In genomic region chr1:201778279-201779023, GRCh38 we compare ENCODE assay signal across 20 cellular contexts. TPM values are rescaled to one million over a fixed set of nuclear protein-coding genes. Genes with fewer than 3 reads are reported as not detected.
A peak's percentile ranks its signal among the peaks of the same experiment; 100 is the strongest.
DNase-seq lines count a peak whose midpoint lies in the region; ATAC-seq, FAIRE-seq and TF ChIP-seq lines count a peak whose summit lies in the region.
"Had no signal": no experiment of that assay in that cellular context is flagged by ENCODE, and none has a peak within 500 bp of the region (broad histone marks: within the 10 kb centered on the region; RNA-seq: fewer than 3 reads in every experiment).

No MANE protein-coding gene starts in this region.

- intact Hi-C loops in K562 (cut with micrococcal nuclease) (no loop called here), left cardiac atrium (cut with DNase I) (no loop called here), psoas muscle (cut with DNase I) (no loop called here), kidney (cut with DNase I) (no loop called here)

- no peaks in the 10 kb centered on the region for H3K4me1 Mint-ChIP-seq in activated T-cell treated with anti-CD3 and anti-CD28 coated beads, Interleukin-2, amount 50 U/mL, for 24 hours (ENCODE audit: low read depth)
- H3K4me1 Mint-ChIP-seq: activated naive CD8-positive, alpha-beta T cell treated with anti-CD3 and anti-CD28 coated beads for 36 hours; immature natural killer cell had no signal

- H3K9me3 Mint-ChIP-seq in activated T-cell treated with anti-CD3 and anti-CD28 coated beads, Interleukin-2, amount 50 U/mL, for 24 hours = no peaks in the 10 kb centered on the region
- H3K9me3 Mint-ChIP-seq: activated naive CD8-positive, alpha-beta T cell treated with anti-CD3 and anti-CD28 coated beads for 36 hours; immature natural killer cell; stimulated activated naive CD8-positive, alpha-beta T cell treated with anti-CD3 and anti-CD28 coated beads, Interleukin-15, Interleukin-2, amounts not matched to agents 100 ng/mL and 50 ng/mL, for 24 hours had no signal

- no peak overlapping the region for H2AFZ ChIP-seq in K562 (ENCODE audit: low read depth, low read length)
- H2AFZ ChIP-seq: PC-9 had no signal

- no peak for TF ChIP-seq EP300 in K562 (IDR thresholded peaks at IDR 0.05; ENCODE audit: low read length)

- CTCF ChIA-PET in K562 (lab: Yijun Ruan, JAX; ENCODE audit: low intra/inter-chr PET ratio) = interaction anchor here (1.1 kb wide), 1 partner anchor 16 kb away, joined by 4 read pairs; no protein-coding TSS in a partner anchor

- no peaks in the 10 kb centered on the region for H4K20me1 ChIP-seq in K562 (replicated peaks; ENCODE audit: control insufficient read depth, insufficient read depth, low read length)

- no peaks in the 10 kb centered on the region for H3K36me3 Mint-ChIP-seq in activated T-cell treated with anti-CD3 and anti-CD28 coated beads, Interleukin-2, amount 50 U/mL, for 24 hours (ENCODE audit: low read depth)
- H3K36me3 Mint-ChIP-seq: activated naive CD8-positive, alpha-beta T cell treated with anti-CD3 and anti-CD28 coated beads for 36 hours; immature natural killer cell had no signal

- no peak overlapping the region for H3K4me2 ChIP-seq in K562 (ENCODE audit: insufficient read depth, low read length)
- H3K4me2 ChIP-seq: PC-9 had no signal

- TF ChIP-seq RAD21 in K562 (CRISPR knock-in tag; conservative IDR thresholded peaks at IDR 0.05 in 1 of 2, IDR thresholded peaks at IDR 0.05 in 1 of 2) = no peak

- no peaks in the 10 kb centered on the region for H3K27me3 Mint-ChIP-seq in activated T-cell treated with anti-CD3 and anti-CD28 coated beads, Interleukin-2, amount 50 U/mL, for 24 hours
- H3K27me3 Mint-ChIP-seq: activated naive CD8-positive, alpha-beta T cell treated with anti-CD3 and anti-CD28 coated beads for 36 hours; stimulated activated naive CD8-positive, alpha-beta T cell treated with anti-CD3 and anti-CD28 coated beads, Interleukin-15, Interleukin-2, amounts not matched to agents 100 ng/mL and 50 ng/mL, for 24 hours had no signal

- TF ChIP-seq CTCF in K562 (IDR thresholded peaks at IDR 0.05 in 2 of 3, conservative IDR thresholded peaks at IDR 0.05 in 1 of 3; ENCODE audit: insufficient read depth in 2 of 3, low read depth in 1 of 3, low read length in 3 of 3) = no peak
- no peak for TF ChIP-seq CTCF in psoas muscle (IDR thresholded peaks at IDR 0.05)
- TF ChIP-seq CTCF in kidney (IDR thresholded peaks at IDR 0.05; ENCODE audit: borderline replicate concordance, extremely low read depth, insufficient read depth) = no peak

- H3K9me3 ChIP-seq in K562 (replicated peaks; ENCODE audit: control insufficient read depth, insufficient read depth, low read depth, low read length) (no peaks in the 10 kb centered on the region), psoas muscle (no peaks in the 10 kb centered on the region), kidney (ENCODE audit: control insufficient read depth in 1 of 2, low read length in 2 of 2) (no peaks in the 10 kb centered on the region)
- H3K9me3 ChIP-seq: colonic mucosa, right lobe of liver had no signal

- FAIRE-seq in A204.1 (lab: Jason Lieb, UNC) (peak; percentile 95), K562 (lab: Jason Lieb, UNC) (no peak), kidney (lab: Jason Lieb, UNC) (no peak)

- H3K4me1 ChIP-seq in K562 (replicated peaks in 1 of 2; ENCODE audit: control insufficient read depth in 2 of 2, insufficient read depth in 2 of 2, low read length in 2 of 2) (peaks cover 0 to 8% of the 10 kb centered on the region in 2 experiments; a peak in 2 of 5 replicates), psoas muscle (peaks cover 6% of the 10 kb centered on the region), kidney (ENCODE audit: control insufficient read depth in 1 of 2, insufficient read depth in 1 of 2, low read depth in 1 of 2, low read length in 2 of 2) (peaks cover 0 to 4% of the 10 kb centered on the region in 2 donors)
- H3K4me1 ChIP-seq: colonic mucosa, right lobe of liver had no signal

- H3K9ac ChIP-seq in K562 (ENCODE audit: insufficient read depth in 1 of 2, low read depth in 2 of 2, low read length in 2 of 2) (no peak overlapping the region), kidney (ENCODE audit: low read length in 2 of 2) (no peak overlapping the region)

- no peak overlapping the region for H3K27ac ChIP-seq in K562 (ENCODE audit: extremely low read depth, low read depth, low read length)
- H3K27ac ChIP-seq in psoas muscle = peak overlapping the region; percentile 37
- no peak overlapping the region for H3K27ac ChIP-seq in kidney (ENCODE audit: low read depth in 2 of 2, low read length in 2 of 2)
- H3K27ac ChIP-seq: colonic mucosa, PC-9, right lobe of liver had no signal

- no peak for TF ChIP-seq POLR2A in K562 (conservative IDR thresholded peaks at IDR 0.05)

- ATAC-seq in K562 (no peak), left cardiac atrium (peak; percentile 58 to 70), psoas muscle (no peak), GM21528 (IDR thresholded peaks at IDR 0.05; ENCODE audit: low FRiP score, unreplicated experiment) (no peak)
- ATAC-seq: esophagus mucosa; naive thymus-derived CD4-positive, alpha-beta T cell; right lobe of liver had no signal

- in situ Hi-C loops in K562 (cut with MboI) = no loop called here

- H3K27me3 ChIP-seq in K562 (ENCODE audit: control insufficient read depth in 2 of 2, insufficient read depth in 2 of 2, low read length in 2 of 2) (peaks cover 0 to 4% of the 10 kb centered on the region in 2 experiments; a peak in 1 of 5 replicates), psoas muscle (ENCODE audit: insufficient read depth in 3 of 3, low read length in 2 of 3) (no peaks in the 10 kb centered on the region)
- H3K27me3 ChIP-seq: colonic mucosa, right lobe of liver had no signal

- H3K79me2 ChIP-seq in K562 (ENCODE audit: control insufficient read depth, insufficient read depth, low read length) = no peaks in the 10 kb centered on the region

- H3K36me3 ChIP-seq in K562 (ENCODE audit: control insufficient read depth, insufficient read depth, low read length) = peaks cover 18% of the 10 kb centered on the region; the same call in 1 of the 3 replicates
- H3K36me3 ChIP-seq in psoas muscle (ENCODE audit: insufficient read depth in 1 of 2, low read depth in 1 of 2) = peaks cover 0 to 8% of the 10 kb centered on the region in 2 donors
- H3K36me3 ChIP-seq in kidney (ENCODE audit: control insufficient read depth in 1 of 2, insufficient read depth in 2 of 2, low read length in 2 of 2) = peaks cover 0 to 18% of the 10 kb centered on the region in 2 donors
- H3K36me3 ChIP-seq: right lobe of liver had no signal

- H3K27ac Mint-ChIP-seq in activated T-cell treated with anti-CD3 and anti-CD28 coated beads, Interleukin-2, amount 50 U/mL, for 24 hours = no peak overlapping the region
- H3K27ac Mint-ChIP-seq: activated naive CD8-positive, alpha-beta T cell treated with anti-CD3 and anti-CD28 coated beads for 36 hours; immature natural killer cell; naive thymus-derived CD4-positive, alpha-beta T cell; stimulated activated naive CD8-positive, alpha-beta T cell treated with anti-CD3 and anti-CD28 coated beads, Interleukin-15, Interleukin-2, amounts not matched to agents 100 ng/mL and 50 ng/mL, for 24 hours had no signal

- POLR2A ChIA-PET in K562 (lab: Yijun Ruan, JAX) = interaction anchor here (0.5 to 1.9 kb wide), 10 partner anchors 9 to 927 kb away, joined by 3 to 9 read pairs (median 4); no protein-coding TSS in a partner anchor

- BruUV-seq in K562 (replicated peaks; lab: Mats Ljungman, UMichigan) = no TSS peak

- no peaks in the 10 kb centered on the region for H3K9me1 ChIP-seq in K562 (ENCODE audit: control insufficient read depth, insufficient read depth, low read length)

- 15% methylated on average over 4 of the region's 4 CpGs for WGBS in K562 (ENCODE audit: insufficient coverage, low coverage, missing lambda C conversion rate)
- 51 to 74% (median 62%) methylated on average over 4 of the region's 4 CpGs for WGBS in psoas muscle, 3 donors

- DNase-seq in K562 (ENCODE audit: extremely low read depth in 1 of 4, low spot score in 3 of 4) = no peak
- DNase-seq in left cardiac atrium = no peak
- no peak for DNase-seq in psoas muscle
- DNase-seq in kidney = no peak
- DNase-seq in pons (ENCODE audit: low spot score) = no peak
- DNase-seq in activated T-cell treated with anti-CD3 and anti-CD28 coated beads, Interleukin-2, amount 50 U/mL, for 24 hours = no peak
- DNase-seq: activated CD4-positive, CD25-positive, alpha-beta regulatory T cell treated with anti-CD3 and anti-CD28 coated beads, Interleukin-2, amount 50 U/mL, for 72 hours; activated naive CD8-positive, alpha-beta T cell treated with anti-CD3 and anti-CD28 coated beads for 36 hours; activated T-cell treated with anti-CD3 and anti-CD28 coated beads for 4 hours; colonic mucosa; immature natural killer cell; MV-4-11; naive thymus-derived CD4-positive, alpha-beta T cell; PC-9; right lobe of liver; T-helper 1 cell had no signal

- no peak overlapping the region for H3K4me3 Mint-ChIP-seq in activated T-cell treated with anti-CD3 and anti-CD28 coated beads, Interleukin-2, amount 50 U/mL, for 24 hours
- H3K4me3 Mint-ChIP-seq: activated naive CD8-positive, alpha-beta T cell treated with anti-CD3 and anti-CD28 coated beads for 36 hours; immature natural killer cell; naive thymus-derived CD4-positive, alpha-beta T cell; stimulated activated naive CD8-positive, alpha-beta T cell treated with anti-CD3 and anti-CD28 coated beads, Interleukin-15, Interleukin-2, amounts not matched to agents 100 ng/mL and 50 ng/mL, for 24 hours had no signal

- H3K4me3 ChIP-seq in K562 (no peak overlapping the region), psoas muscle (no peak overlapping the region), kidney (ENCODE audit: low read length in 2 of 2) (no peak overlapping the region)
- H3K4me3 ChIP-seq: colonic mucosa, PC-9, right lobe of liver had no signal

RNA-seq across cellular contexts. Expression of gene IPO9, which starts 50.5 kb away (rescaled TPM):
- total RNA-seq in K562 (2011; cell fraction: chromatin; rRNA removed; ENCODE audit: low replicate concordance) = 97.9 and 100 TPM in 2 replicates
- 46.0 and 50.0 TPM in 2 replicates for total RNA-seq in K562 (2011; cell fraction: nucleolus; rRNA removed)
- total RNA-seq in K562 (2011; cell fraction: nucleoplasm; rRNA removed) = 63.2 and 72.2 TPM in 2 replicates
- total RNA-seq in K562 (2014; rRNA removed) = 37.2 and 38.8 TPM in 2 replicates
- 27.9 and 33.2 TPM in 2 replicates for total RNA-seq in K562 (2014; rRNA removed; fragmentation: Illumina TruSeq; extraction: Trizol)
- total RNA-seq in K562 (2015; rRNA removed; fragmentation: Illumina TruSeq; extraction: Trizol) = 35.8 and 36.4 TPM in 2 replicates
- 75.0 and 82.2 TPM in 2 replicates for total RNA-seq in K562 (2021)
- 61.7 and 78.6 TPM in 2 replicates for polyA plus RNA-seq in K562 (2011; rRNA removed)
- 42.7 and 44.2 TPM in 2 replicates for polyA plus RNA-seq in K562 (2011; cell fraction: cytosol; rRNA removed)
- polyA plus RNA-seq in K562 (2011; cell fraction: nucleus; rRNA removed) = 109 and 150 TPM in 2 replicates
- 41.1 and 44.6 TPM in 2 replicates for polyA plus RNA-seq in K562 (2012)
- polyA plus RNA-seq in K562 (2014; fragmentation: Illumina TruSeq; extraction: Trizol) = 47.9 and 59.2 TPM in 2 replicates
- polyA plus RNA-seq in K562 (2014; fragmentation: Nextera tagmentation; extraction: Ambion mirVana) = 10 to 100 TPM; 28.1 to 49.6 TPM
- polyA plus RNA-seq in K562 (2014; rRNA removed) = 43.9 and 48.3 TPM in 2 replicates
- 56.5 and 76.0 TPM in 2 replicates for polyA minus RNA-seq in K562 (2011; rRNA and poly(A)+ RNA removed)
- 28.3 and 31.7 TPM in 2 replicates for polyA minus RNA-seq in K562 (2011; cell fraction: cytosol; rRNA and poly(A)+ RNA removed)
- polyA minus RNA-seq in K562 (2011; cell fraction: nucleus; rRNA and poly(A)+ RNA removed) = 32.9 and 42.8 TPM in 2 replicates
- 10 to 100 TPM; 25.8 to 26.6 TPM for total RNA-seq in left cardiac atrium
- total RNA-seq in psoas muscle = 10 to 100 TPM; 20.1 to 26.9 (median 22.6) TPM
- 10 to 100 TPM in 1 of 3 donors, 1 to 10 TPM in 2; 6.6 to 12.1 (median 7.5) TPM for polyA plus RNA-seq in psoas muscle
- 39.7 TPM for total RNA-seq in kidney
- 21.6 TPM for polyA plus RNA-seq in kidney (ENCODE audit: insufficient read depth, low read depth, low replicate concordance)

Comparison
In these comparisons a context has a peak if more than half of its experiments do, and no peak if none do; other contexts are left out.
1. ATAC-seq: peak in left cardiac atrium (2 of 2); none in K562 (single experiment), psoas muscle (0 of 4) and GM21528 (single experiment).